In the genomic region with DNA sequence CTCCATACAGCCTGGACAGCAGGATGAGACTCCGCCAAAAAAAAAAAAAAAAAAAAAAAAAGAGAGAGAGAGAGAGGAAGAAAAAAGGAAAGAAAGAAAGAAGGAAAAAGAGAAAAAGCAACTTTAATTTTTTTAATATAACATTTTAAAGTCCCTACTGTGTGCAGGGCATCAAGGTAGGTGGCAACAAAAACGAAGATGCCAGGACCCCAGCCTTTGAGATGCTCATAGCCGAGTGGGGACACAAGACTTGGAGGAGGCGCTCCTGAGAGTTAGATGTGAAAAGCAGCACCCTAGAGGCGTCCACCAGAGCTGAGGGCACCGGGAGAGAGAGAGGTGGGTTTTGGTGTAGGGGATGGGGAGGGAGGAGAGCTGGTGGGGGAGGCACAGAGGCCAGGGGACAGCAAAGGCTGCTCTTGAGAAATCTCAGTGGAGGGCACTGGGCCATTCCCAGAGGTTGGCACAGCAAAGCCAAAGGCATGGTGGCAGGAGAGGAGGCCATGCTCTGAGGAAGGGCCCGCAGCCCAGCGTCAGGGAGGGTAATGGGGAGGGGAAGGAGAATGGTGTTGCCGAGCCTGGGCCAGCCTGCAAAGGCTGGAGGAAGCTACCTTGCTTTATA, we compare ENCODE assay signal across 10 cellular contexts.
DNase-seq lines count a peak whose midpoint lies in the region; ATAC-seq, FAIRE-seq and TF ChIP-seq lines count a peak whose summit lies in the region.
"Had no signal": no experiment of that assay in that cellular context is flagged by ENCODE, and none has a peak within 500 bp of the region (broad histone marks: within the 10 kb centered on the region; RNA-seq: fewer than 3 reads in every experiment).

No MANE protein-coding gene starts in this region.

- no peaks in the 10 kb centered on the region; a peak in 1 of 5 replicates for H3K27me3 ChIP-seq in HepG2 (ENCODE audit: control insufficient read depth in 1 of 2, insufficient read depth in 2 of 2, low read length in 2 of 2)
- no peaks in the 10 kb centered on the region for H3K27me3 ChIP-seq in MG63

- H3K9me3 ChIP-seq in HepG2 (ENCODE audit: low read length) (no peaks in the 10 kb centered on the region), MG63 (no peaks in the 10 kb centered on the region)

- no peak for TF ChIP-seq RAD21 in HepG2 (CRISPR knock-in tag; IDR thresholded peaks at IDR 0.05)

- BruUV-seq in HepG2 (replicated peaks; lab: Mats Ljungman, UMichigan): no TSS peak

- CTCF ChIA-PET in HepG2 (lab: Yijun Ruan, JAX; ENCODE audit: low intra/inter-chr PET ratio, low total read pairs): no interaction called here

- H4K20me1 ChIP-seq in HepG2 (ENCODE audit: insufficient read depth, low read length): no peaks in the 10 kb centered on the region

- intact Hi-C loops in HepG2 (cut with micrococcal nuclease; ENCODE audit: unreplicated experiment): loop anchor here (5.0 to 10.0 kb wide), 4 partner anchors 82 to 310 kb away; a partner anchor contains a TSS

- peaks cover 11% of the 10 kb centered on the region for H3K27me3 Mint-ChIP-seq in T-helper 1 cell treated with Interleukin-12 subunit alpha and Interleukin-12 subunit beta and Interleukin-4 antibody, amounts not matched to agents 30 μg/mL and 1 μg/mL, for 36 hours (ENCODE audit: low read depth)
- no peaks in the 10 kb centered on the region for H3K27me3 Mint-ChIP-seq in activated naive CD8-positive, alpha-beta T cell

- TF ChIP-seq EP300 in HepG2 (IDR thresholded peaks at IDR 0.05; ENCODE audit: low read depth in 2 of 2, low read length in 2 of 2) (no peak), HepG2 (CRISPR knock-in tag; IDR thresholded peaks at IDR 0.05; ENCODE audit: borderline replicate concordance) (no peak)

- H3K4me1 ChIP-seq in HepG2 (ENCODE audit: insufficient read depth, low read length): peaks cover 79% of the 10 kb centered on the region

- H3K36me3 ChIP-seq in HepG2 (replicated peaks in 1 of 2; ENCODE audit: control insufficient read depth in 1 of 2, insufficient read depth in 2 of 2, low read length in 2 of 2) (no peaks in the 10 kb centered on the region), MG63 (peaks cover 2% of the 10 kb centered on the region)

- H3K4me1 Mint-ChIP-seq in T-helper 1 cell treated with Interleukin-12 subunit alpha and Interleukin-12 subunit beta and Interleukin-4 antibody, amounts not matched to agents 30 μg/mL and 1 μg/mL, for 36 hours (ENCODE audit: low read depth): peaks cover 28% of the 10 kb centered on the region
- H3K4me1 Mint-ChIP-seq in activated naive CD8-positive, alpha-beta T cell (ENCODE audit: low read depth): peaks cover 52% of the 10 kb centered on the region
- peaks cover 54% of the 10 kb centered on the region for H3K4me1 Mint-ChIP-seq in stimulated activated effector memory CD8-positive, alpha-beta T cell treated with anti-CD3 and anti-CD28 coated beads, Interleukin-12 subunit alpha, Interleukin-12 subunit beta, amount 100 ng/mL, for 72 hours

- ATAC-seq in HepG2: no peak
- ATAC-seq in stimulated activated effector memory CD8-positive, alpha-beta T cell treated with anti-CD3 and anti-CD28 coated beads, Interleukin-12 subunit alpha, Interleukin-12 subunit beta, amount 100 ng/mL, for 72 hours: no peak

- no peak for FAIRE-seq in HepG2 (lab: Jason Lieb, UNC)

- H3K79me2 ChIP-seq in HepG2 (ENCODE audit: insufficient read depth, low read length): peaks cover 13% of the 10 kb centered on the region

- WGBS in HepG2 (ENCODE audit: low lambda C conversion rate): 72% methylated on average over 9 of the region's 9 CpGs

- POLR2A ChIA-PET in HepG2 (lab: Yijun Ruan, JAX): interaction anchor here (0.7 to 2.7 kb wide), 6 partner anchors 8 to 113 kb away, joined by 3 to 19 read pairs (median 4); no protein-coding TSS in a partner anchor

- no peak for TF ChIP-seq POLR2A in HepG2 (IDR thresholded peaks at IDR 0.05; ENCODE audit: insufficient read depth in 1 of 2, low read depth in 2 of 2, low read length in 2 of 2)

- peak overlapping the region; percentile 50 for H3K27ac Mint-ChIP-seq in T-helper 1 cell treated with Interleukin-12 subunit alpha and Interleukin-12 subunit beta and Interleukin-4 antibody, amounts not matched to agents 30 μg/mL and 1 μg/mL, for 36 hours
- peak overlapping the region; percentile 34 for H3K27ac Mint-ChIP-seq in activated naive CD8-positive, alpha-beta T cell
- H3K27ac Mint-ChIP-seq in stimulated activated effector memory CD8-positive, alpha-beta T cell treated with anti-CD3 and anti-CD28 coated beads, Interleukin-12 subunit alpha, Interleukin-12 subunit beta, amount 100 ng/mL, for 72 hours: peak overlapping the region; percentile 96

- H3K4me3 Mint-ChIP-seq in T-helper 1 cell treated with Interleukin-12 subunit alpha and Interleukin-12 subunit beta and Interleukin-4 antibody, amounts not matched to agents 30 μg/mL and 1 μg/mL, for 36 hours: no peak overlapping the region
- H3K4me3 Mint-ChIP-seq in activated naive CD8-positive, alpha-beta T cell: no peak overlapping the region
- H3K4me3 Mint-ChIP-seq in stimulated activated effector memory CD8-positive, alpha-beta T cell treated with anti-CD3 and anti-CD28 coated beads, Interleukin-12 subunit alpha, Interleukin-12 subunit beta, amount 100 ng/mL, for 72 hours: peak overlapping the region; percentile 51
- H3K4me3 Mint-ChIP-seq: memory B cell had no signal

- H3K9ac ChIP-seq in HepG2 (ENCODE audit: insufficient read depth, low read depth, low read length): no peak overlapping the region

- H3K27ac ChIP-seq in HepG2 (ENCODE audit: extremely low read length, insufficient read depth, low read length): no peak overlapping the region

- H3K36me3 Mint-ChIP-seq in T-helper 1 cell treated with Interleukin-12 subunit alpha and Interleukin-12 subunit beta and Interleukin-4 antibody, amounts not matched to agents 30 μg/mL and 1 μg/mL, for 36 hours (ENCODE audit: low read depth): peaks cover 4% of the 10 kb centered on the region
- H3K36me3 Mint-ChIP-seq in activated naive CD8-positive, alpha-beta T cell: peaks cover 2% of the 10 kb centered on the region
- H3K36me3 Mint-ChIP-seq in stimulated activated effector memory CD8-positive, alpha-beta T cell treated with anti-CD3 and anti-CD28 coated beads, Interleukin-12 subunit alpha, Interleukin-12 subunit beta, amount 100 ng/mL, for 72 hours: peaks cover 29% of the 10 kb centered on the region
- H3K36me3 Mint-ChIP-seq: memory B cell had no signal

- in situ Hi-C loops in HepG2 (cut with HindIII; ENCODE audit: extremely low pct_ligation_motif_present, low pct_unique_long_range_greater_than_20kb): no loop called here

- no peak overlapping the region for H2AFZ ChIP-seq in HepG2 (ENCODE audit: low read length)

- DNase-seq in T-helper 1 cell: no peak
- DNase-seq in HepG2 (ENCODE audit: low spot score): no peak
- no peak for DNase-seq in stimulated activated effector memory CD8-positive, alpha-beta T cell treated with anti-CD3 and anti-CD28 coated beads, Interleukin-12 subunit alpha, Interleukin-12 subunit beta, amount 100 ng/mL, for 72 hours (ENCODE audit: low spot score in 2 of 2)
- DNase-seq in HCEC 1CT: no peak
- no peak for DNase-seq in HUDEP-2 (lab: John Stamatoyannopoulos, UW; ENCODE audit: unreplicated experiment in 76 of 76)
- no peak for DNase-seq in MG63
- DNase-seq: RPMI8226 had no signal

- no peaks in the 10 kb centered on the region for H3K9me3 Mint-ChIP-seq in T-helper 1 cell treated with Interleukin-12 subunit alpha and Interleukin-12 subunit beta and Interleukin-4 antibody, amounts not matched to agents 30 μg/mL and 1 μg/mL, for 36 hours
- no peaks in the 10 kb centered on the region for H3K9me3 Mint-ChIP-seq in activated naive CD8-positive, alpha-beta T cell (ENCODE audit: low read depth)
- no peaks in the 10 kb centered on the region for H3K9me3 Mint-ChIP-seq in stimulated activated effector memory CD8-positive, alpha-beta T cell treated with anti-CD3 and anti-CD28 coated beads, Interleukin-12 subunit alpha, Interleukin-12 subunit beta, amount 100 ng/mL, for 72 hours
- H3K9me3 Mint-ChIP-seq: memory B cell had no signal

- no peak overlapping the region for H3K4me2 ChIP-seq in HepG2 (ENCODE audit: low read depth, low read length)

- H3K4me3 ChIP-seq in HepG2 (replicated peaks in 1 of 3; ENCODE audit: insufficient read depth in 1 of 3, low read depth in 2 of 3, low read length in 3 of 3) (no peak overlapping the region), MG63 (no peak overlapping the region)

- TF ChIP-seq CTCF in HepG2 (CRISPR knock-in tag; IDR thresholded peaks at IDR 0.05): no peak

TF ChIP-seq in HepG2, 621 proteins besides CTCF, POLR2A, EP300 and RAD21:
- TF ChIP-seq ZKSCAN1 (IDR thresholded peaks at IDR 0.05; ENCODE audit: low read length): peak; percentile 55; the same call in 1 of the 2 replicates
- TF ChIP-seq TOE1 (CRISPR knock-in tag; IDR thresholded peaks at IDR 0.05): no peak

Comparison
In these comparisons a context has a peak if more than half of its experiments do, and no peak if none do; other contexts are left out.
1. H3K27ac Mint-ChIP-seq: peak in every context shown above with its lines; median percentile 96 in stimulated activated effector memory CD8-positive, alpha-beta T cell treated with anti-CD3 and anti-CD28 coated beads, Interleukin-12 subunit alpha, Interleukin-12 subunit beta, amount 100 ng/mL, for 72 hours; 50 in T-helper 1 cell treated with Interleukin-12 subunit alpha and Interleukin-12 subunit beta and Interleukin-4 antibody, amounts not matched to agents 30 μg/mL and 1 μg/mL, for 36 hours; 34 in activated naive CD8-positive, alpha-beta T cell.